ENCODE assay signal across 1 cellular context in the genomic region with DNA sequence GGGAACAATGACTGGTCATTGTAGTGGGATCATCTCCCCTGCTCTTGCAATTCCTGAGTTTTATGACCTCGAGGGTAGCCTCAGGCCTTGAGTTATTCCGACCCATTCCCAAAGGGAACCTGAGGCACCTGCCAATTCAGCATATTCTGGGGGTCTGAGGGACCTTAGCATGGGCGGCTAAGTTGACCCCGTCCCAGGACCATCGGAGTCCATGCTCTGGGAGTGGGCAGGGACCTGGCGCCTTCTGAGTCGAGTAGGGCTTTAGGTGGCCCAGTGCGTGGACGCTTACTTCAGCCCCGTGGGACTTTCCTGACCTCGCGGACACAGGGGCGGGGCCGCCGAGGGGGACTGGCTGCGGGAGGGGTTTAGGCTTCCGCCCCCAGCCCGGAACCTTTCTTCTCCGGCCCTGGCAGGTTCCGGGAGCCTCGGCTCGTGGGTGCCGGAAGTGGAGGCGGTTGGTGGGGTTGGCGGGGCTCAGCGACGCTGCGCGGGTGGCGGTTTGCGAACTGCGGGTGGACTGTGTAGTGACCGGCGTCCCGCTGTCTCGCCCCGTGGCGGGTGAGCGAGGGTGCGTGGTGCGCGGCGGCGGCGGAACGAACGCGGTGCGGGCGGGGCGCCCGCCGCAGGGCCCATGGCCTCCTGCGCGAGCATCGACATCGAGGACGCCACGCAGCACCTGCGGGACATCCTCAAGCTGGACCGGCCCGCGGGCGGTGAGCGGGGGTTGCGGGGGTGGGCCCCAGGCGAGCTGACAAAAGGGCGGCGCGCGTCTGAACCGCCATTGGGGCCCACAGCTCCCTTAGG.
A peak's percentile ranks its signal among the peaks of the same experiment; 100 is the strongest.
TF ChIP-seq lines count a peak whose summit lies in the region.

Gene EDC4, plus strand, starts transcription at position 422 of the 804 bp plus-strand sequence. Its CDS starts 210 bp downstream, at position 632.

TF ChIP-seq in K562, 482 proteins besides CTCF, POLR2A, EP300 and RAD21 (continued from another document and continues in another):
- TF ChIP-seq CLOCK (CRISPR knock-in tag; IDR thresholded peaks at IDR 0.05; ENCODE audit: borderline replicate concordance) (no peak), MGA (IDR thresholded peaks at IDR 0.05) (no peak), RFX7 (CRISPR knock-in tag; IDR thresholded peaks at IDR 0.05) (0 out of 2 replicates have a peak, but pooled peaks have one; percentile 69), ARNT (IDR thresholded peaks at IDR 0.05) (no peak), ZNF589 (CRISPR knock-in tag; IDR thresholded peaks at IDR 0.05; ENCODE audit: low read depth) (no peak), PTTG1 (tag; IDR thresholded peaks at IDR 0.05; ENCODE audit: low read depth) (no peak), NCOA1 (IDR thresholded peaks at IDR 0.05; ENCODE audit: low read depth) (peak; percentile 98), GATAD2A (IDR thresholded peaks at IDR 0.05) (0 out of 2 replicates have a peak, but pooled peaks have one; percentile 47), FOXJ2 (tag; IDR thresholded peaks at IDR 0.05) (no peak), CBFA2T2 (conservative IDR thresholded peaks at IDR 0.05) (no peak), ESRRB (CRISPR knock-in tag; IDR thresholded peaks at IDR 0.05; ENCODE audit: borderline replicate concordance) (no peak), ZNF140 (CRISPR knock-in tag; IDR thresholded peaks at IDR 0.05) (no peak), TGIF2 (CRISPR knock-in tag; IDR thresholded peaks at IDR 0.05) (peak; percentile 43; the same call in 1 of the 2 replicates), DIDO1 (tag; IDR thresholded peaks at IDR 0.05; ENCODE audit: low read depth) (peak; percentile 75), RFX1 (IDR thresholded peaks at IDR 0.05) (no peak), ATF3 (IDR thresholded peaks at IDR 0.05) (no peak), ATF3 (CRISPR knock-in tag; conservative IDR thresholded peaks at IDR 0.05) (no peak), SRSF7 (optimal IDR thresholded peaks at IDR 0.05; ENCODE audit: low read depth, low read length) (no peak), ELF2 (CRISPR knock-in tag; IDR thresholded peaks at IDR 0.05) (peak; percentile 77; the same call in 1 of the 2 replicates), CTBP1 (IDR thresholded peaks at IDR 0.05; ENCODE audit: borderline replicate concordance) (peak; percentile 90), MLLT1 (IDR thresholded peaks at IDR 0.05) (no peak), SMARCA4 (IDR thresholded peaks at IDR 0.05) (no peak), ZNF282 (CRISPR knock-in tag; IDR thresholded peaks at IDR 0.05) (no peak), ZBTB7A (IDR thresholded peaks at IDR 0.05; ENCODE audit: borderline replicate concordance, control insufficient read depth, low read depth, low read length) (peak; percentile 89; the same call in 1 of the 2 replicates), HDAC1 (IDR thresholded peaks at IDR 0.05) (peak in 1 of 2 experiments; percentile 81; a peak in 2 of 4 replicates), RBFOX2 (IDR thresholded peaks at IDR 0.05; ENCODE audit: low read depth, low read length) (peak; percentile 90), ZNF717 (CRISPR knock-in tag; IDR thresholded peaks at IDR 0.05) (no peak), STAT5B (CRISPR knock-in tag; IDR thresholded peaks at IDR 0.05) (no peak), MECOM (CRISPR knock-in tag; IDR thresholded peaks at IDR 0.05) (no peak)
- TF ChIP-seq, protein P1, sequence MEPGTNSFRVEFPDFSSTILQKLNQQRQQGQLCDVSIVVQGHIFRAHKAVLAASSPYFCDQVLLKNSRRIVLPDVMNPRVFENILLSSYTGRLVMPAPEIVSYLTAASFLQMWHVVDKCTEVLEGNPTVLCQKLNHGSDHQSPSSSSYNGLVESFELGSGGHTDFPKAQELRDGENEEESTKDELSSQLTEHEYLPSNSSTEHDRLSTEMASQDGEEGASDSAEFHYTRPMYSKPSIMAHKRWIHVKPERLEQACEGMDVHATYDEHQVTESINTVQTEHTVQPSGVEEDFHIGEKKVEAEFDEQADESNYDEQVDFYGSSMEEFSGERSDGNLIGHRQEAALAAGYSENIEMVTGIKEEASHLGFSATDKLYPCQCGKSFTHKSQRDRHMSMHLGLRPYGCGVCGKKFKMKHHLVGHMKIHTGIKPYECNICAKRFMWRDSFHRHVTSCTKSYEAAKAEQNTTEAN (CRISPR knock-in tag; IDR thresholded peaks at IDR 0.05): peak; percentile 87
- TF ChIP-seq, protein P2, sequence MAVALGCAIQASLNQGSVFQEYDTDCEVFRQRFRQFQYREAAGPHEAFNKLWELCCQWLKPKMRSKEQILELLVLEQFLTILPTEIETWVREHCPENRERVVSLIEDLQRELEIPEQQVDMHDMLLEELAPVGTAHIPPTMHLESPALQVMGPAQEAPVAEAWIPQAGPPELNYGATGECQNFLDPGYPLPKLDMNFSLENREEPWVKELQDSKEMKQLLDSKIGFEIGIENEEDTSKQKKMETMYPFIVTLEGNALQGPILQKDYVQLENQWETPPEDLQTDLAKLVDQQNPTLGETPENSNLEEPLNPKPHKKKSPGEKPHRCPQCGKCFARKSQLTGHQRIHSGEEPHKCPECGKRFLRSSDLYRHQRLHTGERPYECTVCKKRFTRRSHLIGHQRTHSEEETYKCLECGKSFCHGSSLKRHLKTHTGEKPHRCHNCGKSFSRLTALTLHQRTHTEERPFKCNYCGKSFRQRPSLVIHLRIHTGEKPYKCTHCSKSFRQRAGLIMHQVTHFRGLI (CRISPR knock-in tag; IDR thresholded peaks at IDR 0.05): no peak
- TF ChIP-seq, protein P3, sequence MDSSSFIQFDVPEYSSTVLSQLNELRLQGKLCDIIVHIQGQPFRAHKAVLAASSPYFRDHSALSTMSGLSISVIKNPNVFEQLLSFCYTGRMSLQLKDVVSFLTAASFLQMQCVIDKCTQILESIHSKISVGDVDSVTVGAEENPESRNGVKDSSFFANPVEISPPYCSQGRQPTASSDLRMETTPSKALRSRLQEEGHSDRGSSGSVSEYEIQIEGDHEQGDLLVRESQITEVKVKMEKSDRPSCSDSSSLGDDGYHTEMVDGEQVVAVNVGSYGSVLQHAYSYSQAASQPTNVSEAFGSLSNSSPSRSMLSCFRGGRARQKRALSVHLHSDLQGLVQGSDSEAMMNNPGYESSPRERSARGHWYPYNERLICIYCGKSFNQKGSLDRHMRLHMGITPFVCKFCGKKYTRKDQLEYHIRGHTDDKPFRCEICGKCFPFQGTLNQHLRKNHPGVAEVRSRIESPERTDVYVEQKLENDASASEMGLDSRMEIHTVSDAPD (CRISPR knock-in tag; IDR thresholded peaks at IDR 0.05): no peak
- TF ChIP-seq, protein P4, sequence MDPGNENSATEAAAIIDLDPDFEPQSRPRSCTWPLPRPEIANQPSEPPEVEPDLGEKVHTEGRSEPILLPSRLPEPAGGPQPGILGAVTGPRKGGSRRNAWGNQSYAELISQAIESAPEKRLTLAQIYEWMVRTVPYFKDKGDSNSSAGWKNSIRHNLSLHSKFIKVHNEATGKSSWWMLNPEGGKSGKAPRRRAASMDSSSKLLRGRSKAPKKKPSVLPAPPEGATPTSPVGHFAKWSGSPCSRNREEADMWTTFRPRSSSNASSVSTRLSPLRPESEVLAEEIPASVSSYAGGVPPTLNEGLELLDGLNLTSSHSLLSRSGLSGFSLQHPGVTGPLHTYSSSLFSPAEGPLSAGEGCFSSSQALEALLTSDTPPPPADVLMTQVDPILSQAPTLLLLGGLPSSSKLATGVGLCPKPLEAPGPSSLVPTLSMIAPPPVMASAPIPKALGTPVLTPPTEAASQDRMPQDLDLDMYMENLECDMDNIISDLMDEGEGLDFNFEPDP (CRISPR knock-in tag; IDR thresholded peaks at IDR 0.05): no peak
